Comparison of ENCODE assay signal across 8 cellular contexts in the genomic region with DNA sequence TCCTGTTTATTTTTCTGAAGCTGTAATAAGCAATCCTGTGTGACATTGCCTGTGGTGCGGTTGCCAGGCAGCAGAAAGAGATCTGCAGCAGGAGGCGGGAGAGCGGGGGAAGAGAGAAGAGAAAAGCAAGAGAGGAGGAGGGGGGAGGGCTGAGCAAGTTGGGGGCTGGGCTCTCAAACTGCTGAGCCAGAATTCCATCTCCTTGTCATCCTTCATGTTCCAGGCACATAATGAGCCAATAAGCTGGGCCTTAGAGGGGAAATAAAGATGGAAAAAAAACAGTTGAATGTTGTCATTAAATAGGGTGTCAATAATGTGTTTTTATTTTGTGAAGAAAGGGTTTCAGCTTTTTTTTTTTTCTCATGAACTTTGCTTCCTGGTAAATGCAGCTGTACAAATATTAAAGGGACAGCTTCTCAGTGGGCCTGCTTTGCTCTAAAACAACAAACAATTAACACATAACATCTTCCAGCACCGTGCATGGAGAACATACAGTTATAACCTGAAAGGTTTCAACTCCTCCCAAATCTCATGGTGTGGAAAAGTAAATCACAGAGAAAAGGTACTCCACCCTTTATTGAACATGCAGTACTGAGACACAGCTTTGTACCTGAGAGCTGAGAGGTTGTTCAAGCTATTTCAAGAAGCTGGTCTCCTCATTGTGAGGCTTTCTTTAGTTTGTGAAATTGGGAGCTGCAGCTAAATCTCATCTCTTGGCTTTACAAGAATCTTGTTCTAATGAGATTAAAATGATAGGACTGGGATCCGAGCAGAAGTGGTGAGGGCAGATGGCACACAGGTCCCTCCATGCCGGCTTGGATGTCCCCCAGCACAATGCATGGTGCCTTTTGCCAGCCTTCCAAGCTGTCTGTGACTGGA.
DNase-seq lines count a peak whose midpoint lies in the region; ATAC-seq and TF ChIP-seq lines count a peak whose summit lies in the region.

No MANE protein-coding gene starts in this region.

- DNase-seq in activated CD8-positive, alpha-beta memory T cell treated with anti-CD3 and anti-CD28 coated beads, Interleukin-2, amount 50 U/mL, for 4 hours = peak; percentile 24
- DNase-seq in activated CD8-positive, alpha-beta memory T cell treated with anti-CD3 and anti-CD28 coated beads, Interleukin-2, amount 10 ng/mL, durations not matched to agents 7 days and 5 days = no peak
- DNase-seq in RPMI7951 (ENCODE audit: low read depth) = peak; percentile 47
- DNase-seq in cerebellar cortex (ENCODE audit: low spot score) = peak; percentile 96
- peak; percentile 43 for DNase-seq in kidney glomerular epithelial cell (lab: John Stamatoyannopoulos, UW)
- DNase-seq in smooth muscle cell (lab: John Stamatoyannopoulos, UW; ENCODE audit: unreplicated experiment) = peak; percentile 11
- DNase-seq in CD14-positive monocyte (ENCODE audit: low spot score) = no peak

- no peak for ATAC-seq in activated CD8-positive, alpha-beta memory T cell treated with anti-CD3 and anti-CD28 coated beads, Interleukin-2, amount 10 ng/mL, durations not matched to agents 7 days and 5 days
- no peak for ATAC-seq in HG02571 (IDR thresholded peaks at IDR 0.05; ENCODE audit: unreplicated experiment)

- no peak overlapping the region for H3K4me3 Mint-ChIP-seq in activated CD8-positive, alpha-beta memory T cell treated with anti-CD3 and anti-CD28 coated beads, Interleukin-2, amount 10 ng/mL, durations not matched to agents 7 days and 5 days
- no peak overlapping the region for H3K4me3 Mint-ChIP-seq in CD14-positive monocyte

- WGBS in smooth muscle cell (ENCODE audit: low lambda C conversion rate) = 29% methylated on average over 5 of the region's 6 CpGs

- peak overlapping the region; percentile 92 for H3K27ac ChIP-seq in smooth muscle cell (ENCODE audit: low read depth)

- H3K36me3 Mint-ChIP-seq in activated CD8-positive, alpha-beta memory T cell treated with anti-CD3 and anti-CD28 coated beads, Interleukin-2, amount 10 ng/mL, durations not matched to agents 7 days and 5 days = no peaks in the 10 kb centered on the region
- no peaks in the 10 kb centered on the region for H3K36me3 Mint-ChIP-seq in CD14-positive monocyte

- H3K4me2 ChIP-seq in smooth muscle cell = peak overlapping the region; percentile 79

- H3K9me3 Mint-ChIP-seq in activated CD8-positive, alpha-beta memory T cell treated with anti-CD3 and anti-CD28 coated beads, Interleukin-2, amount 10 ng/mL, durations not matched to agents 7 days and 5 days (ENCODE audit: low read depth) = no peaks in the 10 kb centered on the region
- H3K9me3 Mint-ChIP-seq in CD14-positive monocyte = no peaks in the 10 kb centered on the region

- CTCF ChIA-PET in activated CD8-positive, alpha-beta memory T cell treated with anti-CD3 and anti-CD28 coated beads, Interleukin-2, amount 10 ng/mL, durations not matched to agents 7 days and 5 days (lab: Charles Lee) = interaction anchor here (0.7 to 1.0 kb wide), 2 partner anchors 168 to 993 kb away, joined by 3 read pairs; no protein-coding TSS in a partner anchor

- TF ChIP-seq CTCF in smooth muscle cell (IDR thresholded peaks at IDR 0.05; ENCODE audit: borderline replicate concordance, insufficient read depth, poor library complexity, severe bottlenecking) (no peak), CD14-positive monocyte (IDR thresholded peaks at IDR 0.05) (no peak)

- H3K36me3 ChIP-seq in smooth muscle cell (ENCODE audit: low read depth) = no peaks in the 10 kb centered on the region

- H3F3A ChIP-seq in smooth muscle cell (ENCODE audit: low read depth) = peaks cover 8% of the 10 kb centered on the region

- peaks cover 35% of the 10 kb centered on the region for H3K4me1 ChIP-seq in smooth muscle cell (ENCODE audit: low read depth)

- no peaks in the 10 kb centered on the region for H3K9me3 ChIP-seq in smooth muscle cell (replicated peaks; ENCODE audit: low read depth)

- peak overlapping the region; percentile 17 for H3K4me3 ChIP-seq in smooth muscle cell

- H2AFZ ChIP-seq in smooth muscle cell (ENCODE audit: low read depth) = peak overlapping the region; percentile 97

- intact Hi-C loops in CD14-positive monocyte (cut with micrococcal nuclease) = no loop called here

- H3K9ac ChIP-seq in smooth muscle cell (ENCODE audit: low read depth) = peak overlapping the region; percentile 83

- H4K20me1 ChIP-seq in smooth muscle cell (ENCODE audit: low read depth) = no peaks in the 10 kb centered on the region

- no peaks in the 10 kb centered on the region for H3K27me3 ChIP-seq in smooth muscle cell (ENCODE audit: low read depth)

- no peaks in the 10 kb centered on the region for H3K27me3 Mint-ChIP-seq in activated CD8-positive, alpha-beta memory T cell treated with anti-CD3 and anti-CD28 coated beads, Interleukin-2, amount 10 ng/mL, durations not matched to agents 7 days and 5 days
- H3K27me3 Mint-ChIP-seq in CD14-positive monocyte (ENCODE audit: low read depth in 3 of 3) = peaks cover 0 to 2% (median 0%) of the 10 kb centered on the region in 3 donors

- H3K4me1 Mint-ChIP-seq in activated CD8-positive, alpha-beta memory T cell treated with anti-CD3 and anti-CD28 coated beads, Interleukin-2, amount 10 ng/mL, durations not matched to agents 7 days and 5 days = peaks cover 2% of the 10 kb centered on the region
- H3K4me1 Mint-ChIP-seq in CD14-positive monocyte = peaks cover 22% of the 10 kb centered on the region

- H3K79me2 ChIP-seq in smooth muscle cell (ENCODE audit: low read depth) = no peaks in the 10 kb centered on the region

- no peak overlapping the region for H3K27ac Mint-ChIP-seq in activated CD8-positive, alpha-beta memory T cell treated with anti-CD3 and anti-CD28 coated beads, Interleukin-2, amount 10 ng/mL, durations not matched to agents 7 days and 5 days
- H3K27ac Mint-ChIP-seq in CD14-positive monocyte = no peak overlapping the region

Comparison
In these comparisons a context has a peak if more than half of its experiments do, and no peak if none do; other contexts are left out.
1. DNase-seq: peak in activated CD8-positive, alpha-beta memory T cell treated with anti-CD3 and anti-CD28 coated beads, Interleukin-2, amount 50 U/mL, for 4 hours (single experiment), RPMI7951 (single experiment), cerebellar cortex (single experiment), kidney glomerular epithelial cell (single experiment) and smooth muscle cell (single experiment); none in activated CD8-positive, alpha-beta memory T cell treated with anti-CD3 and anti-CD28 coated beads, Interleukin-2, amount 10 ng/mL, durations not matched to agents 7 days and 5 days (single experiment) and CD14-positive monocyte (single experiment).